ENCODE assay signal across 13 cellular contexts in genomic region chr19:49539192-49539952, GRCh38. TPM values are rescaled to one million over a fixed set of nuclear protein-coding genes. Genes with fewer than 3 reads are reported as not detected.
DNase-seq lines count a peak whose midpoint lies in the region; ATAC-seq and TF ChIP-seq lines count a peak whose summit lies in the region.
"Had no signal": no experiment of that assay in that cellular context is flagged by ENCODE, and none has a peak within 500 bp of the region (broad histone marks: within the 10 kb centered on the region; RNA-seq: fewer than 3 reads in every experiment).

No MANE protein-coding gene starts in this region.

- H2BK12ac ChIP-seq in neuronal stem cell (ENCODE audit: low read length): no peak overlapping the region

- H4K8ac ChIP-seq in neuronal stem cell (ENCODE audit: low read depth, low read length): no peak overlapping the region

- ATAC-seq in GM19035 (IDR thresholded peaks at IDR 0.05; ENCODE audit: unreplicated experiment): no peak

- H3K79me1 ChIP-seq in neuronal stem cell (ENCODE audit: low read depth, low read length): no peaks in the 10 kb centered on the region

- H2AK5ac ChIP-seq in neuronal stem cell (ENCODE audit: low read depth, low read length): no peak overlapping the region

- no peak overlapping the region for H3K18ac ChIP-seq in neuronal stem cell (ENCODE audit: low read length)

- H3K23ac ChIP-seq in neuronal stem cell (ENCODE audit: low read depth, low read length, poor library complexity): no peak overlapping the region

- H3K9ac ChIP-seq in BLaER1 (no peak overlapping the region), neuronal stem cell (ENCODE audit: low read depth, low read length, poor library complexity) (no peak overlapping the region)

- no peak overlapping the region for H3K4ac ChIP-seq in neuronal stem cell (ENCODE audit: low read length)

- in situ Hi-C loops in SK-MEL-5 (cut with HindIII; ENCODE audit: low pct_unique_long_range_greater_than_20kb, low sequenced_read_pairs): no loop called here

- 0 out of 2 replicates have a peak, but pooled peaks have one; percentile 3 for TF ChIP-seq CTCF in AG10803 (conservative IDR thresholded peaks at IDR 0.05; ENCODE audit: low read length)

- peaks cover 54% of the 10 kb centered on the region for H3K4me1 ChIP-seq in BLaER1
- H3K4me1 ChIP-seq in neuronal stem cell (ENCODE audit: control insufficient read depth in 2 of 2, insufficient read depth in 1 of 2, low read depth in 1 of 2, low read length in 2 of 2): peaks cover 0 to 7% of the 10 kb centered on the region in 2 donors

- no peak overlapping the region for H3K14ac ChIP-seq in neuronal stem cell (ENCODE audit: low read length)

- H3K27me3 ChIP-seq in BLaER1 (peaks cover 9% of the 10 kb centered on the region; the same call in 1 of the 2 replicates), neuronal stem cell (ENCODE audit: control insufficient read depth in 3 of 3, insufficient read depth in 3 of 3, low read depth in 1 of 3, low read length in 3 of 3) (peaks cover 0 to 4% (median 0%) of the 10 kb centered on the region in 3 experiments)

- H3K27ac ChIP-seq in BLaER1 (no peak overlapping the region), neuronal stem cell (replicated peaks; ENCODE audit: low read length) (no peak overlapping the region)

- no peaks in the 10 kb centered on the region for H3K9me3 ChIP-seq in BLaER1
- H3K9me3 ChIP-seq in neuronal stem cell (replicated peaks in 1 of 2; ENCODE audit: control insufficient read depth in 2 of 2, insufficient read depth in 1 of 2, low read depth in 1 of 2, low read length in 2 of 2): no peaks in the 10 kb centered on the region

- H4K20me1 ChIP-seq in BLaER1: peaks cover 21% of the 10 kb centered on the region

- DNase-seq in AG10803 (ENCODE audit: low read depth) (no peak), SK-MEL-5 (ENCODE audit: low read depth, low spot score) (peak; percentile 15), neuronal stem cell (ENCODE audit: low spot score) (no peak), DMS53 treated with DMSO at 0.1 percent for 48 hours (lab: John Stamatoyannopoulos, UW; ENCODE audit: unreplicated experiment) (no peak)
- DNase-seq in activated CD4-positive, alpha-beta T cell treated with anti-CD3 and anti-CD28 coated beads, Interleukin-2, amount 50 U/mL, for 48 hours: no peak
- DNase-seq: CD4-positive, CD25-positive, alpha-beta regulatory T cell; DMS153; DND-41; GDM1; HCEC 1CT; KBM-7 had no signal

- H4K91ac ChIP-seq in neuronal stem cell (ENCODE audit: low read depth, low read length, poor library complexity): no peak overlapping the region

- H2BK15ac ChIP-seq in neuronal stem cell (ENCODE audit: low read length): no peak overlapping the region

- no peak overlapping the region for H2BK120ac ChIP-seq in neuronal stem cell (ENCODE audit: low read depth, low read length)

- no CpG with 5 or more reads among the region's 13 CpGs for WGBS in neuronal stem cell (ENCODE audit: extremely low coverage in 2 of 2, insufficient read length in 2 of 2, insufficient replicate concordance in 1 of 2), 2 donors

- H3K4me3 ChIP-seq in AG10803 (ENCODE audit: low read length) (no peak overlapping the region), BLaER1 (no peak overlapping the region), neuronal stem cell (ENCODE audit: low read length in 2 of 2) (no peak overlapping the region)

- H3K4me2 ChIP-seq in BLaER1: peak overlapping the region; percentile 72; the same call in 1 of the 2 replicates
- H3K4me2 ChIP-seq in neuronal stem cell (ENCODE audit: insufficient read depth, low read length, poor library complexity, severe bottlenecking): no peak overlapping the region

- H2BK5ac ChIP-seq in neuronal stem cell (ENCODE audit: low read length): peak overlapping the region; percentile 39

- H2AFZ ChIP-seq in neuronal stem cell (ENCODE audit: low read length): no peak overlapping the region

- H3K36me3 ChIP-seq in BLaER1 (no peaks in the 10 kb centered on the region), neuronal stem cell (replicated peaks in 1 of 2; ENCODE audit: control insufficient read depth in 2 of 2, insufficient read depth in 2 of 2, low read length in 2 of 2) (peaks cover 5 to 28% of the 10 kb centered on the region in 2 donors)

RNA-seq across cellular contexts. Expression of gene RCN3, which starts 11.6 kb away (rescaled TPM):
- total RNA-seq in SK-MEL-5 (2014; rRNA removed; shearing (Covaris generic)): 0.90 and 1.8 TPM in 2 replicates
- polyA plus RNA-seq in SK-MEL-5 (2015; cell fraction: cytosol; rRNA removed): 0.84 and 3.0 TPM in 2 replicates
- polyA plus RNA-seq in SK-MEL-5 (2015; cell fraction: nucleus; rRNA removed): 0.38 and 6.0 TPM in 2 replicates
- polyA plus RNA-seq in neuronal stem cell (2013, experiment 1 of 2): 6.8 TPM
- 7.0 TPM for polyA plus RNA-seq in neuronal stem cell (2013, experiment 2 of 2)

RNA-seq across cellular contexts. Expression of gene FCGRT, which starts 26.9 kb away (rescaled TPM):
- 0.69 and 3.1 TPM in 2 replicates for total RNA-seq in SK-MEL-5 (2014; rRNA removed; shearing (Covaris generic))
- 1.3 and 3.7 TPM in 2 replicates for polyA plus RNA-seq in SK-MEL-5 (2015; cell fraction: cytosol; rRNA removed)
- 0.20 and 1.9 TPM in 2 replicates for polyA plus RNA-seq in SK-MEL-5 (2015; cell fraction: nucleus; rRNA removed)
- 32.8 TPM for polyA plus RNA-seq in neuronal stem cell (2013, experiment 1 of 2)
- polyA plus RNA-seq in neuronal stem cell (2013, experiment 2 of 2): 29.3 TPM

RNA-seq across cellular contexts. Expression of gene NOSIP, which starts 41.0 kb away (rescaled TPM):
- total RNA-seq in SK-MEL-5 (2014; rRNA removed; shearing (Covaris generic)): 38.4 and 46.5 TPM in 2 replicates
- 32.8 and 37.5 TPM in 2 replicates for polyA plus RNA-seq in SK-MEL-5 (2015; cell fraction: cytosol; rRNA removed)
- 48.0 and 63.8 TPM in 2 replicates for polyA plus RNA-seq in SK-MEL-5 (2015; cell fraction: nucleus; rRNA removed)
- polyA plus RNA-seq in neuronal stem cell (2013, experiment 1 of 2): 44.8 TPM
- polyA plus RNA-seq in neuronal stem cell (2013, experiment 2 of 2): 45.0 TPM

RNA-seq across cellular contexts. Expression of gene PRRG2, which starts 41.7 kb away (rescaled TPM):
- 0.98 and 6.8 TPM in 2 replicates for total RNA-seq in SK-MEL-5 (2014; rRNA removed; shearing (Covaris generic))
- polyA plus RNA-seq in SK-MEL-5 (2015; cell fraction: cytosol; rRNA removed): 3.7 and 6.9 TPM in 2 replicates
- polyA plus RNA-seq in SK-MEL-5 (2015; cell fraction: nucleus; rRNA removed): 1.3 TPM in 1 of 2 replicates, not detected in the other
- 0.73 TPM for polyA plus RNA-seq in neuronal stem cell (2013, experiment 1 of 2)
- 1.00 TPM for polyA plus RNA-seq in neuronal stem cell (2013, experiment 2 of 2)
- polyA plus RNA-seq: CD4-positive, CD25-positive, alpha-beta regulatory T cell had no signal

RNA-seq across cellular contexts. Expression of gene RPS11, which starts 43.1 kb away (rescaled TPM):
- 2,119 and 2,380 TPM in 2 replicates for total RNA-seq in SK-MEL-5 (2014; rRNA removed; shearing (Covaris generic))
- 2,753 and 4,121 TPM in 2 replicates for polyA plus RNA-seq in SK-MEL-5 (2015; cell fraction: cytosol; rRNA removed)
- 528 and 611 TPM in 2 replicates for polyA plus RNA-seq in SK-MEL-5 (2015; cell fraction: nucleus; rRNA removed)
- 5,708 TPM for polyA plus RNA-seq in neuronal stem cell (2013, experiment 1 of 2)
- 5,584 TPM for polyA plus RNA-seq in neuronal stem cell (2013, experiment 2 of 2)
